Comparison of ENCODE assay signal across 27 cellular contexts in genomic region chr13:104477256-104477655, GRCh38.
"Had no signal": no experiment of that assay in that cellular context is flagged by ENCODE, and none has a peak within 500 bp of the region (broad histone marks: within the 10 kb centered on the region; RNA-seq: fewer than 3 reads in every experiment).

No MANE protein-coding gene starts in this region.

- H3K9me3 ChIP-seq: ascending aorta, neutrophil, pancreas, psoas muscle, right atrium auricular region, SK-N-SH, thyroid gland had no signal

- H3K36me3 ChIP-seq: ascending aorta, left ventricle myocardium inferior, neutrophil, pancreas, right atrium auricular region, thyroid gland, upper lobe of right lung, WERI-Rb-1 had no signal

- H3K27ac Mint-ChIP-seq: activated CD4-positive, alpha-beta T cell treated with anti-CD3 and anti-CD28 coated beads, Interleukin-2, amount 10 ng/mL, durations not matched to agents 7 days and 5 days; activated naive CD4-positive, alpha-beta T cell treated with anti-CD3 and anti-CD28 coated beads, Interleukin-2, amount 50 U/mL, for 24 hours; dendritic cell treated with granulocyte-macrophage colony-stimulating factor and Interleukin-4, amounts not matched to agents 40 ng/mL and 50 ng/mL, for 4 days; mesothelial cell of epicardium; nephron; stimulated activated naive CD8-positive, alpha-beta T cell treated with anti-CD3 and anti-CD28 coated beads, Interleukin-15, Interleukin-2, amounts not matched to agents 100 ng/mL and 50 ng/mL, for 24 hours; T-helper 2 cell treated with Interferon-gamma antibody and Interleukin-4, amounts not matched to agents 5 μg/mL and 100 μg/mL, for 36 hours had no signal

- H3K4me1 ChIP-seq: ascending aorta, left ventricle myocardium inferior, pancreas, psoas muscle, right atrium auricular region, thyroid gland, upper lobe of right lung had no signal

- H3K27me3 Mint-ChIP-seq: activated CD4-positive, alpha-beta T cell treated with anti-CD3 and anti-CD28 coated beads, Interleukin-2, amount 10 ng/mL, durations not matched to agents 7 days and 5 days; activated naive CD4-positive, alpha-beta T cell treated with anti-CD3 and anti-CD28 coated beads, Interleukin-2, amount 50 U/mL, for 24 hours; dendritic cell treated with granulocyte-macrophage colony-stimulating factor and Interleukin-4, amounts not matched to agents 40 ng/mL and 50 ng/mL, for 4 days; stimulated activated naive CD8-positive, alpha-beta T cell treated with anti-CD3 and anti-CD28 coated beads, Interleukin-15, Interleukin-2, amounts not matched to agents 100 ng/mL and 50 ng/mL, for 24 hours had no signal

- H3K36me3 Mint-ChIP-seq: activated naive CD4-positive, alpha-beta T cell treated with anti-CD3 and anti-CD28 coated beads, Interleukin-2, amount 50 U/mL, for 24 hours had no signal

- DNase-seq: activated CD4-positive, alpha-beta T cell treated with anti-CD3 and anti-CD28 coated beads, Interleukin-2, amount 10 ng/mL, durations not matched to agents 7 days and 5 days; activated CD4-positive, CD25-positive, alpha-beta regulatory T cell treated with anti-CD3 and anti-CD28 coated beads, Interleukin-2, amount 50 U/mL, for 72 hours; activated gamma-delta T cell treated with Interleukin-2 at 50 U/mL for 16 hours; activated T-cell treated with anti-CD3 and anti-CD28 coated beads, Interleukin-2, amount 50 U/mL, for 1 hour; effector CD4-positive, alpha-beta T cell; erythroblast; glutamatergic neuron; left ventricle myocardium inferior; pancreas; psoas muscle; SK-N-SH; stimulated activated CD4-positive, alpha-beta T cell treated with anti-CD3 and anti-CD28 coated beads, Interleukin-1b, Interleukin-23, amount 100 ng/mL, for 48 hours; substantia nigra; thyroid gland; upper lobe of right lung; WERI-Rb-1 had no signal

- H3K27me3 ChIP-seq: ascending aorta, hepatocyte, neutrophil, right atrium auricular region, thyroid gland, upper lobe of right lung had no signal

- H3K4me3 ChIP-seq: ascending aorta, hepatocyte, left ventricle myocardium inferior, pancreas, psoas muscle, right atrium auricular region, skin epidermis, thyroid gland, upper lobe of right lung had no signal

- ATAC-seq: pancreas, psoas muscle, upper lobe of right lung had no signal

- H3K4me3 Mint-ChIP-seq: activated CD4-positive, alpha-beta T cell treated with anti-CD3 and anti-CD28 coated beads, Interleukin-2, amount 10 ng/mL, durations not matched to agents 7 days and 5 days; activated naive CD4-positive, alpha-beta T cell treated with anti-CD3 and anti-CD28 coated beads, Interleukin-2, amount 50 U/mL, for 24 hours; dendritic cell treated with granulocyte-macrophage colony-stimulating factor and Interleukin-4, amounts not matched to agents 40 ng/mL and 50 ng/mL, for 4 days; mesothelial cell of epicardium; nephron; stimulated activated naive CD8-positive, alpha-beta T cell treated with anti-CD3 and anti-CD28 coated beads, Interleukin-15, Interleukin-2, amounts not matched to agents 100 ng/mL and 50 ng/mL, for 24 hours; T-helper 2 cell treated with Interferon-gamma antibody and Interleukin-4, amounts not matched to agents 5 μg/mL and 100 μg/mL, for 36 hours had no signal

- H3K27ac ChIP-seq: ascending aorta, hepatocyte, left ventricle myocardium inferior, neutrophil, pancreas, psoas muscle, right atrium auricular region, skin epidermis, thyroid gland, upper lobe of right lung, WERI-Rb-1 had no signal

- H3K4me1 Mint-ChIP-seq: activated CD4-positive, alpha-beta T cell treated with anti-CD3 and anti-CD28 coated beads, Interleukin-2, amount 10 ng/mL, durations not matched to agents 7 days and 5 days; activated naive CD4-positive, alpha-beta T cell treated with anti-CD3 and anti-CD28 coated beads, Interleukin-2, amount 50 U/mL, for 24 hours; mesothelial cell of epicardium; nephron had no signal
